35 cellular contexts compared by ENCODE assay signal in the genomic region with DNA sequence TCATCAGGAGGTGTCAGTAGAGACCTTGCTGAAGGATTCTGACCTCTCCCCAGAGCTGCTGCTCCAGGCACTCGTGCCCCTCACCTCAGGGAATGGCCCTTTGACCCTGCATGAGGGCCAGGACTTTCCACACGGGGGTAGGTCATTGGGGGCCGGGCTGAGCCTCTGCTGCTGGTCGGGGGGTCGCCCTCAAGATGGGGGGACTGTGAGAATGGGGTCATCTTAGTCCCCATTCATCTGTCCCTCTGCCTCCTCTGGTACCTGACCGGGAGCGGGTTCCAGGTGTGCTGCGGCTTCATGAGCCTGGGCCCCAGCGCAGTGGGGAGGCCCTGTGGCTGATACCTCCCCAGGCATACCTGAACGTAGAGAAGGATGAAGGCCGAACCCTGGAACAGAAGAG. TPM values are rescaled to one million over a fixed set of nuclear protein-coding genes. Genes with fewer than 3 reads are reported as not detected.
"Had no signal": no experiment of that assay in that cellular context is flagged by ENCODE, and none has a peak within 500 bp of the region (broad histone marks: within the 10 kb centered on the region; RNA-seq: fewer than 3 reads in every experiment).

No MANE protein-coding gene starts in this region.

- H3K27ac Mint-ChIP-seq: activated CD4-positive, alpha-beta T cell treated with anti-CD3 and anti-CD28 coated beads, Interleukin-2, amount 10 ng/mL, durations not matched to agents 24 days and 14 days; activated CD8-positive, alpha-beta T cell treated with anti-CD3 and anti-CD28 coated beads for 36 hours; activated naive CD4-positive, alpha-beta T cell treated with anti-CD3 and anti-CD28 coated beads, Interleukin-2, amount 50 U/mL, for 24 hours; activated naive CD8-positive, alpha-beta T cell treated with anti-CD3 and anti-CD28 coated beads, Interleukin-2, amount 50 U/mL, for 24 hours; activated T-cell treated with anti-CD3 and anti-CD28 coated beads, Interleukin-2, amount 50 U/mL, for 72 hours; activated T-helper 17 cell treated with anti-CD3 and anti-CD28 coated beads, Interleukin-2, amount 50 U/mL, for 72 hours had no signal

- H3K9me3 Mint-ChIP-seq: activated CD4-positive, alpha-beta T cell treated with anti-CD3 and anti-CD28 coated beads, Interleukin-2, amount 10 ng/mL, durations not matched to agents 24 days and 14 days; activated CD8-positive, alpha-beta T cell treated with anti-CD3 and anti-CD28 coated beads for 36 hours; activated naive CD4-positive, alpha-beta T cell treated with anti-CD3 and anti-CD28 coated beads, Interleukin-2, amount 50 U/mL, for 24 hours; activated naive CD8-positive, alpha-beta T cell treated with anti-CD3 and anti-CD28 coated beads, Interleukin-2, amount 50 U/mL, for 24 hours; activated T-cell treated with anti-CD3 and anti-CD28 coated beads, Interleukin-2, amount 50 U/mL, for 72 hours; activated T-helper 17 cell treated with anti-CD3 and anti-CD28 coated beads, Interleukin-2, amount 50 U/mL, for 72 hours had no signal

- H3K4me1 Mint-ChIP-seq: activated CD4-positive, alpha-beta T cell treated with anti-CD3 and anti-CD28 coated beads, Interleukin-2, amount 10 ng/mL, durations not matched to agents 24 days and 14 days; activated naive CD4-positive, alpha-beta T cell treated with anti-CD3 and anti-CD28 coated beads, Interleukin-2, amount 50 U/mL, for 24 hours; activated naive CD8-positive, alpha-beta T cell treated with anti-CD3 and anti-CD28 coated beads, Interleukin-2, amount 50 U/mL, for 24 hours; activated T-helper 17 cell treated with anti-CD3 and anti-CD28 coated beads, Interleukin-2, amount 50 U/mL, for 72 hours had no signal

- DNase-seq: activated CD4-positive, alpha-beta T cell treated with anti-CD3 and anti-CD28 coated beads for 1 hour; activated CD4-positive, alpha-beta T cell treated with anti-CD3 and anti-CD28 coated beads, Interleukin-2, amount 10 ng/mL, durations not matched to agents 24 days and 14 days; activated CD4-positive, alpha-beta T cell treated with anti-CD3 and anti-CD28 coated beads, Interleukin-2, amount 50 U/mL, for 4 hours; activated CD4-positive, CD25-positive, alpha-beta regulatory T cell; activated CD8-positive, alpha-beta T cell treated with anti-CD3 and anti-CD28 coated beads for 36 hours; activated effector memory CD4-positive, alpha-beta T cell treated with anti-CD3 and anti-CD28 coated beads, Interleukin-2, amount 50 U/mL, for 16 hours; activated naive CD4-positive, alpha-beta T cell treated with Interleukin-2 at 50 U/mL for 16 hours; activated naive CD8-positive, alpha-beta T cell treated with anti-CD3 and anti-CD28 coated beads, Interleukin-2, amount 50 U/mL, for 24 hours; activated T-cell treated with anti-CD3 and anti-CD28 coated beads, Interleukin-2, amount 50 U/mL, for 1 hour; activated T-cell treated with anti-CD3 and anti-CD28 coated beads, Interleukin-2, amount 50 U/mL, for 72 hours; anterior cingulate cortex; brain microvascular endothelial cell; central memory CD4-positive, alpha-beta T cell; Kasumi-1; KG1; MG63; NCI-H1048; NCI-H1105 treated with DMSO at 0.1 percent for 48 hours; NCI-H1436; NCI-H1694; NCI-H1930; NCI-H510A; NCI-H526; NCI-H748 treated with DMSO at 0.1 percent for 48 hours; NK-92 treated with Interleukin-12 subunit alpha and Interleukin-12 subunit beta, amount 100 ng/mL, for 24 hours; PC-3; Right ventricle myocardium superior; SW 1271; T-helper 1 cell; T-helper 2 cell; T-helper 9 cell had no signal

- H3K4me3 Mint-ChIP-seq: activated CD4-positive, alpha-beta T cell treated with anti-CD3 and anti-CD28 coated beads, Interleukin-2, amount 10 ng/mL, durations not matched to agents 24 days and 14 days; activated CD8-positive, alpha-beta T cell treated with anti-CD3 and anti-CD28 coated beads for 36 hours; activated naive CD4-positive, alpha-beta T cell treated with anti-CD3 and anti-CD28 coated beads, Interleukin-2, amount 50 U/mL, for 24 hours; activated naive CD8-positive, alpha-beta T cell treated with anti-CD3 and anti-CD28 coated beads, Interleukin-2, amount 50 U/mL, for 24 hours; activated T-cell treated with anti-CD3 and anti-CD28 coated beads, Interleukin-2, amount 50 U/mL, for 72 hours; activated T-helper 17 cell treated with anti-CD3 and anti-CD28 coated beads, Interleukin-2, amount 50 U/mL, for 72 hours had no signal

- H3K4me3 ChIP-seq: MG63 had no signal

- H3K27ac ChIP-seq: brain microvascular endothelial cell, RWPE1, VCaP had no signal

- H3K36me3 ChIP-seq: brain microvascular endothelial cell, MG63 had no signal

- ATAC-seq: activated CD8-positive, alpha-beta T cell treated with anti-CD3 and anti-CD28 coated beads for 36 hours; activated naive CD8-positive, alpha-beta T cell treated with anti-CD3 and anti-CD28 coated beads, Interleukin-2, amount 50 U/mL, for 24 hours; activated T-cell treated with anti-CD3 and anti-CD28 coated beads, Interleukin-2, amount 50 U/mL, for 72 hours; activated T-helper 17 cell treated with anti-CD3 and anti-CD28 coated beads, Interleukin-2, amount 50 U/mL, for 72 hours; PC-3 had no signal

- H3K27me3 ChIP-seq: brain microvascular endothelial cell, MG63 had no signal

- H3K27me3 Mint-ChIP-seq: activated CD4-positive, alpha-beta T cell treated with anti-CD3 and anti-CD28 coated beads, Interleukin-2, amount 10 ng/mL, durations not matched to agents 24 days and 14 days; activated CD8-positive, alpha-beta T cell treated with anti-CD3 and anti-CD28 coated beads for 36 hours; activated naive CD4-positive, alpha-beta T cell treated with anti-CD3 and anti-CD28 coated beads, Interleukin-2, amount 50 U/mL, for 24 hours; activated naive CD8-positive, alpha-beta T cell treated with anti-CD3 and anti-CD28 coated beads, Interleukin-2, amount 50 U/mL, for 24 hours; activated T-helper 17 cell treated with anti-CD3 and anti-CD28 coated beads, Interleukin-2, amount 50 U/mL, for 72 hours had no signal

- H3K9me3 ChIP-seq: MG63 had no signal

RNA-seq across cellular contexts. Expression of gene TTBK1, which starts 29.9 kb away (rescaled TPM):
- total RNA-seq: PC-3 had no signal
